In the genomic region with DNA sequence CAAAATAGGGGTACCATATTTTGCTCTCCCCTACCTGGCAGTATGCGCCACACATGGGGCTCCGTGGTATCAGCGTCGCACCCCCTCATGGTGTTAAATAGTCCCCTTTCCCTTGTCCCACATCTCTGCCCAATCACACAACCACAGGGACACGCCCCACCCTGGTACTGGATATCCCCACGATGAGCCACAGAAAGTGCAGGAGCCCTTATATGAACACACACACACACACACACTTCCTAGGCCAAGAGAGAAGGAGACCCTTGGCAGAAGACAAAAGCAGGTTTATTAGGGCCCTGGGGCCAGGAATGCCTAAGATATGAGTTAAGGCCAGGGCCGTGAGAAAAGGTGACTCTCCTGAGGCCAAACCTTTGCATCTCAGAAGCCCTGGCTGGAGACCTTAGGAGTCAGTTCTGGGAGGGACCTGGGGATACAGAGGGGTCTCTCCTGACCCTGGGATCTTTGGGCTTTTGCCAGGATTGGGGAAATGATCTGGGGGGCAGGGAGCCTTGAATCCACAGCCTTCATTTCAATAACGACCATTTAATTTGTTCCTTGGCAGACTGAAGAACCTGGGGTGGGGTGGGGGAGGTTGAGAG, we compare ENCODE assay signal across 8 cellular contexts. TPM values are rescaled to one million over a fixed set of nuclear protein-coding genes. Genes with fewer than 3 reads are reported as not detected.
DNase-seq lines count a peak whose midpoint lies in the region; ATAC-seq and TF ChIP-seq lines count a peak whose summit lies in the region.

No MANE protein-coding gene starts in this region.

- H3F3A ChIP-seq in neural cell (ENCODE audit: insufficient read depth, low read length, poor library complexity, severe bottlenecking): no peaks in the 10 kb centered on the region

- no peaks in the 10 kb centered on the region for H3K36me3 ChIP-seq in BLaER1 treated with 17β-estradiol and CSF1 and Interleukin-3, amounts not matched to agents 10 nM and 100 nM
- no peaks in the 10 kb centered on the region for H3K36me3 ChIP-seq in neural cell (ENCODE audit: insufficient read depth, low read length)

- H3K9me3 ChIP-seq in BLaER1 treated with 17β-estradiol and CSF1 and Interleukin-3, amounts not matched to agents 10 nM and 100 nM (replicated peaks in 1 of 11): no peaks in the 10 kb centered on the region
- no peaks in the 10 kb centered on the region for H3K9me3 ChIP-seq in neural cell (ENCODE audit: low read length)

- DNase-seq in LNCaP clone FGC (ENCODE audit: low read depth) (no peak), chondrocyte (ENCODE audit: low spot score) (no peak), caudate nucleus (lab: John Stamatoyannopoulos, UW) (no peak)

- peak overlapping the region; percentile 77 for H3K4me3 Mint-ChIP-seq in chondrocyte (ENCODE audit: unreplicated experiment)

- ATAC-seq in HG03097 (IDR thresholded peaks at IDR 0.05; ENCODE audit: low FRiP score, unreplicated experiment) (no peak), GM19324 (IDR thresholded peaks at IDR 0.05; ENCODE audit: low FRiP score, unreplicated experiment) (no peak), GM19452 (IDR thresholded peaks at IDR 0.05; ENCODE audit: unreplicated experiment) (no peak)

- H3K4me3 ChIP-seq in BLaER1 treated with 17β-estradiol and CSF1 and Interleukin-3, amounts not matched to agents 10 nM and 100 nM: peak overlapping the region in 6 of 10 experiments; percentile 46 to 63 (median 56); a peak in 12 of 20 replicates
- H3K4me3 ChIP-seq in LNCaP clone FGC (ENCODE audit: low read depth, low read length): peak overlapping the region; percentile 65
- peak overlapping the region; percentile 74 for H3K4me3 ChIP-seq in neural cell (ENCODE audit: low read length)

- no peaks in the 10 kb centered on the region for H3K9me2 ChIP-seq in neural cell (ENCODE audit: insufficient read depth, low read length)

- no peaks in the 10 kb centered on the region for H3K36me3 Mint-ChIP-seq in chondrocyte (ENCODE audit: low read depth)

- H4K20me1 ChIP-seq in BLaER1 treated with 17β-estradiol and CSF1 and Interleukin-3, amounts not matched to agents 10 nM and 100 nM: peaks cover 0 to 27% (median 13%) of the 10 kb centered on the region in 11 experiments; a peak in 9 of 22 replicates
- no peaks in the 10 kb centered on the region for H4K20me1 ChIP-seq in neural cell (ENCODE audit: insufficient read depth)

- no peak for TF ChIP-seq RAD21 in neural cell (conservative IDR thresholded peaks at IDR 0.05)

- H3K27ac Mint-ChIP-seq in chondrocyte (ENCODE audit: unreplicated experiment): peak overlapping the region; percentile 95

- H3K27me3 ChIP-seq in BLaER1 treated with 17β-estradiol and CSF1 and Interleukin-3, amounts not matched to agents 10 nM and 100 nM: peaks cover 23 to 46% (median 39%) of the 10 kb centered on the region in 11 experiments
- H3K27me3 ChIP-seq in neural cell (ENCODE audit: insufficient read depth, low read depth, low read length): peaks cover 18% of the 10 kb centered on the region

- no peak for TF ChIP-seq EP300 in neural cell (conservative IDR thresholded peaks at IDR 0.05; ENCODE audit: poor library complexity, severe bottlenecking)

- peaks cover 26 to 43% (median 33%) of the 10 kb centered on the region in 10 experiments for H3K4me1 ChIP-seq in BLaER1 treated with 17β-estradiol and CSF1 and Interleukin-3, amounts not matched to agents 10 nM and 100 nM

- H3K4me2 ChIP-seq in BLaER1 treated with 17β-estradiol and CSF1 and Interleukin-3, amounts not matched to agents 10 nM and 100 nM: peak overlapping the region; percentile 92 to 100 (median 96)
- peak overlapping the region; percentile 35 for H3K4me2 ChIP-seq in neural cell (ENCODE audit: low read length)

- H3K4me1 Mint-ChIP-seq in chondrocyte (ENCODE audit: low read depth): peaks cover 49% of the 10 kb centered on the region

- no peak for TF ChIP-seq CTCF in LNCaP clone FGC (IDR thresholded peaks at IDR 0.05; ENCODE audit: control insufficient read depth, extremely low read depth, insufficient read depth)
- no peak for TF ChIP-seq CTCF in chondrocyte (IDR thresholded peaks at IDR 0.05)
- TF ChIP-seq CTCF in neural cell (IDR thresholded peaks at IDR 0.05; ENCODE audit: poor library complexity, severe bottlenecking): no peak

- no peaks in the 10 kb centered on the region for H3K79me2 ChIP-seq in neural cell (replicated peaks; ENCODE audit: insufficient read depth, low read length)

- H3K27ac ChIP-seq in BLaER1 treated with 17β-estradiol and CSF1 and Interleukin-3, amounts not matched to agents 10 nM and 100 nM: no peak overlapping the region
- H3K27ac ChIP-seq in neural cell (ENCODE audit: low read length) (no peak overlapping the region), caudate nucleus (ENCODE audit: low read depth, low read length) (no peak overlapping the region)

- no peaks in the 10 kb centered on the region for H3K9me3 Mint-ChIP-seq in chondrocyte (ENCODE audit: low read depth)

- H2AFZ ChIP-seq in neural cell (ENCODE audit: low read depth, low read length): no peak overlapping the region

- H3K27me3 Mint-ChIP-seq in chondrocyte (ENCODE audit: low read depth): no peaks in the 10 kb centered on the region

- H3K9ac ChIP-seq in BLaER1 treated with 17β-estradiol and CSF1 and Interleukin-3, amounts not matched to agents 10 nM and 100 nM: peak overlapping the region in 3 of 11 experiments; percentile 7 to 63 (median 53); a peak in 2 of 22 replicates
- H3K9ac ChIP-seq in neural cell (ENCODE audit: low read length): peak overlapping the region; percentile 47

TF ChIP-seq in neural cell, 6 proteins besides CTCF, POLR2A, EP300 and RAD21:
- TF ChIP-seq EZH2 (IDR thresholded peaks at IDR 0.05; ENCODE audit: borderline replicate concordance, insufficient read depth, low read length, poor library complexity, severe bottlenecking): no peak
- TF ChIP-seq POLR2AphosphoS5 (IDR thresholded peaks at IDR 0.05): no peak
- TF ChIP-seq, protein P1, sequence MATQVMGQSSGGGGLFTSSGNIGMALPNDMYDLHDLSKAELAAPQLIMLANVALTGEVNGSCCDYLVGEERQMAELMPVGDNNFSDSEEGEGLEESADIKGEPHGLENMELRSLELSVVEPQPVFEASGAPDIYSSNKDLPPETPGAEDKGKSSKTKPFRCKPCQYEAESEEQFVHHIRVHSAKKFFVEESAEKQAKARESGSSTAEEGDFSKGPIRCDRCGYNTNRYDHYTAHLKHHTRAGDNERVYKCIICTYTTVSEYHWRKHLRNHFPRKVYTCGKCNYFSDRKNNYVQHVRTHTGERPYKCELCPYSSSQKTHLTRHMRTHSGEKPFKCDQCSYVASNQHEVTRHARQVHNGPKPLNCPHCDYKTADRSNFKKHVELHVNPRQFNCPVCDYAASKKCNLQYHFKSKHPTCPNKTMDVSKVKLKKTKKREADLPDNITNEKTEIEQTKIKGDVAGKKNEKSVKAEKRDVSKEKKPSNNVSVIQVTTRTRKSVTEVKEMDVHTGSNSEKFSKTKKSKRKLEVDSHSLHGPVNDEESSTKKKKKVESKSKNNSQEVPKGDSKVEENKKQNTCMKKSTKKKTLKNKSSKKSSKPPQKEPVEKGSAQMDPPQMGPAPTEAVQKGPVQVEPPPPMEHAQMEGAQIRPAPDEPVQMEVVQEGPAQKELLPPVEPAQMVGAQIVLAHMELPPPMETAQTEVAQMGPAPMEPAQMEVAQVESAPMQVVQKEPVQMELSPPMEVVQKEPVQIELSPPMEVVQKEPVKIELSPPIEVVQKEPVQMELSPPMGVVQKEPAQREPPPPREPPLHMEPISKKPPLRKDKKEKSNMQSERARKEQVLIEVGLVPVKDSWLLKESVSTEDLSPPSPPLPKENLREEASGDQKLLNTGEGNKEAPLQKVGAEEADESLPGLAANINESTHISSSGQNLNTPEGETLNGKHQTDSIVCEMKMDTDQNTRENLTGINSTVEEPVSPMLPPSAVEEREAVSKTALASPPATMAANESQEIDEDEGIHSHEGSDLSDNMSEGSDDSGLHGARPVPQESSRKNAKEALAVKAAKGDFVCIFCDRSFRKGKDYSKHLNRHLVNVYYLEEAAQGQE (IDR thresholded peaks at IDR 0.05; ENCODE audit: borderline replicate concordance): no peak
- no peak for TF ChIP-seq MXI1 (conservative IDR thresholded peaks at IDR 0.05; ENCODE audit: poor library complexity, severe bottlenecking)
- TF ChIP-seq SMC3 (conservative IDR thresholded peaks at IDR 0.05; ENCODE audit: poor library complexity): no peak
- no peak for TF ChIP-seq TAF1 (IDR thresholded peaks at IDR 0.05; ENCODE audit: low read depth)

RNA-seq across cellular contexts. Expression of gene COPZ2, which starts 11.6 kb away (rescaled TPM):
- 157 to 228 TPM (median 219 TPM) in 3 replicates for total RNA-seq in chondrocyte
- polyA plus RNA-seq in neural cell: not detected in 2 replicates
- polyA minus RNA-seq in neural cell: not detected in 2 replicates

RNA-seq across cellular contexts. Expression of gene NFE2L1, which starts 22.2 kb away (rescaled TPM):
- 290 to 445 TPM (median 444 TPM) in 3 replicates for total RNA-seq in chondrocyte
- polyA plus RNA-seq in neural cell: 48.4 and 67.1 TPM in 2 replicates
- 82.2 and 96.9 TPM in 2 replicates for polyA minus RNA-seq in neural cell

RNA-seq across cellular contexts. Expression of gene CDK5RAP3, which starts 55.1 kb away (rescaled TPM):
- total RNA-seq in chondrocyte: 99.2 to 123 TPM (median 105 TPM) in 3 replicates
- polyA plus RNA-seq in neural cell: 343 and 358 TPM in 2 replicates
- 70.8 and 77.7 TPM in 2 replicates for polyA minus RNA-seq in neural cell
